ENCODE assay signal across 8 cellular contexts in the genomic region with DNA sequence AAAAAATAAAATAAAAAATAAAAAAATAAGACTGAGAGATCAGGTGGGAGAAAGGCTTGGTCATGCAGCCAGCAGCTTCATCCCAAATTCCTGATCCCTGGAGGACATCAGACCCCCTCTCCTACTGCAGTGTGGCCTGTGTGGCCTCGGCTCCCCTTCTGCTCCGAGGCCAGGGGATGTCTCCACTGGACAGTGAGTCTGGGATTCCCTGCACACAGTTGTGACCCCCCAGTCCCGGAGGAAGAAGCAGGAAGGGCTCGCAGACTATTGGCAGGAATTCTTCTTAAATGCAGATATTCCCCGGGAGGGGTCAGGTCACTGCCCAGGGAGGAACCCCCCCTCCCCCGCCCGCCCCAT. TPM values are rescaled to one million over a fixed set of nuclear protein-coding genes. Genes with fewer than 3 reads are reported as not detected.
DNase-seq lines count a peak whose midpoint lies in the region; ATAC-seq and TF ChIP-seq lines count a peak whose summit lies in the region.

No MANE protein-coding gene starts in this region.

- BruUV-seq in PC-9 (replicated peaks; lab: Mats Ljungman, UMichigan), result no TSS peak

- no peaks in the 10 kb centered on the region for H4K20me1 ChIP-seq in PC-9 (ENCODE audit: insufficient read depth)

- no peaks in the 10 kb centered on the region for H3K79me2 ChIP-seq in PC-9 (ENCODE audit: low read depth)

- no peak overlapping the region for H3K27ac ChIP-seq in PC-9
- no peak overlapping the region for H3K27ac ChIP-seq in gastrocnemius medialis

- no peak for TF ChIP-seq POLR2A in gastrocnemius medialis (IDR thresholded peaks at IDR 0.05)

- H3K4me3 ChIP-seq in PC-9, result peak overlapping the region; percentile 91; the same call in 1 of the 2 replicates
- H3K4me3 ChIP-seq in gastrocnemius medialis, result peak overlapping the region; percentile 46 to 79 (median 60)

- H3K27me3 ChIP-seq in PC-9 (ENCODE audit: insufficient read depth, low read depth) (no peaks in the 10 kb centered on the region), gastrocnemius medialis (peaks cover 0 to 12% (median 3%) of the 10 kb centered on the region in 3 donors)

- H3K4me2 ChIP-seq in PC-9, result peak overlapping the region; percentile 100

- no peaks in the 10 kb centered on the region for H3F3A ChIP-seq in PC-9 (ENCODE audit: insufficient read depth, low read depth)

- CTCF ChIA-PET in PC-9 (lab: Charles Lee), result interaction anchor here (0.6 kb wide), 2 partner anchors 19 to 158 kb away, joined by 5 to 7 read pairs; no protein-coding TSS in a partner anchor

- intact Hi-C loops in PC-9 (cut with micrococcal nuclease; ENCODE audit: unreplicated experiment) (no loop called here), Right ventricle myocardium superior (cut with DNase I) (no loop called here), gastrocnemius medialis (cut with DNase I; ENCODE audit: low total_unique reads) (no loop called here)

- no peak overlapping the region for H2AFZ ChIP-seq in PC-9

- TF ChIP-seq CTCF in PC-9 (conservative IDR thresholded peaks at IDR 0.05) (no peak), gastrocnemius medialis (IDR thresholded peaks at IDR 0.05 in 4 of 5, conservative IDR thresholded peaks at IDR 0.05 in 1 of 5) (no peak)

- ATAC-seq in GM19372 (IDR thresholded peaks at IDR 0.05; ENCODE audit: low read depth, unreplicated experiment) (peak; percentile 14), Right ventricle myocardium superior (ENCODE audit: poor library complexity) (peak; percentile 23), gastrocnemius medialis (no peak)

- POLR2A ChIA-PET in PC-9 (lab: Charles Lee; ENCODE audit: unreplicated experiment), result no interaction called here

- in situ Hi-C loops in gastrocnemius medialis (cut with MboI; ENCODE audit: low sequenced_read_pairs in 4 of 4), result no loop called here

- H3K9me3 ChIP-seq in PC-9 (ENCODE audit: insufficient read depth, low read depth), result no peaks in the 10 kb centered on the region
- H3K9me3 ChIP-seq in gastrocnemius medialis, result no peaks in the 10 kb centered on the region

- DNase-seq in PC-9, result no peak
- no peak for DNase-seq in Right ventricle myocardium superior
- DNase-seq in gastrocnemius medialis, result no peak
- DNase-seq in GDM1 (lab: John Stamatoyannopoulos, UW), result no peak
- DNase-seq in stimulated activated CD4-positive, alpha-beta T cell treated with anti-CD3 and anti-CD28 coated beads, Interleukin-4, amount 100 ng/mL, for 24 hours, result no peak
- DNase-seq in COR-L47 (lab: John Stamatoyannopoulos, UW), result no peak
- no peak for DNase-seq in NCI-H2171 treated with DMSO at 0.1 percent for 48 hours (lab: John Stamatoyannopoulos, UW)

- no peaks in the 10 kb centered on the region for H3K9me2 ChIP-seq in PC-9 (ENCODE audit: insufficient read depth)

- H3K36me3 ChIP-seq in PC-9 (ENCODE audit: low read depth) (no peaks in the 10 kb centered on the region), gastrocnemius medialis (no peaks in the 10 kb centered on the region)

- H3K4me1 ChIP-seq in PC-9 (replicated peaks; ENCODE audit: insufficient read depth) (no peaks in the 10 kb centered on the region), gastrocnemius medialis (peaks cover 0 to 5% of the 10 kb centered on the region in 2 donors)

RNA-seq across cellular contexts. Expression of gene ZNF627, which starts 41.9 kb away (rescaled TPM):
- 11.4 and 12.6 TPM in 2 replicates for total RNA-seq in PC-9 (2021)
- total RNA-seq in Right ventricle myocardium superior, result 4.2 TPM
- 1 to 10 TPM; 2.3 to 4.5 (median 3.7) TPM for total RNA-seq in gastrocnemius medialis

Comparison
In these comparisons a context has a peak if more than half of its experiments do, and no peak if none do; other contexts are left out.
1. ATAC-seq: peak in GM19372 (single experiment) and Right ventricle myocardium superior (single experiment); none in gastrocnemius medialis (0 of 2).